10 cellular contexts compared by ENCODE assay signal in the genomic region with DNA sequence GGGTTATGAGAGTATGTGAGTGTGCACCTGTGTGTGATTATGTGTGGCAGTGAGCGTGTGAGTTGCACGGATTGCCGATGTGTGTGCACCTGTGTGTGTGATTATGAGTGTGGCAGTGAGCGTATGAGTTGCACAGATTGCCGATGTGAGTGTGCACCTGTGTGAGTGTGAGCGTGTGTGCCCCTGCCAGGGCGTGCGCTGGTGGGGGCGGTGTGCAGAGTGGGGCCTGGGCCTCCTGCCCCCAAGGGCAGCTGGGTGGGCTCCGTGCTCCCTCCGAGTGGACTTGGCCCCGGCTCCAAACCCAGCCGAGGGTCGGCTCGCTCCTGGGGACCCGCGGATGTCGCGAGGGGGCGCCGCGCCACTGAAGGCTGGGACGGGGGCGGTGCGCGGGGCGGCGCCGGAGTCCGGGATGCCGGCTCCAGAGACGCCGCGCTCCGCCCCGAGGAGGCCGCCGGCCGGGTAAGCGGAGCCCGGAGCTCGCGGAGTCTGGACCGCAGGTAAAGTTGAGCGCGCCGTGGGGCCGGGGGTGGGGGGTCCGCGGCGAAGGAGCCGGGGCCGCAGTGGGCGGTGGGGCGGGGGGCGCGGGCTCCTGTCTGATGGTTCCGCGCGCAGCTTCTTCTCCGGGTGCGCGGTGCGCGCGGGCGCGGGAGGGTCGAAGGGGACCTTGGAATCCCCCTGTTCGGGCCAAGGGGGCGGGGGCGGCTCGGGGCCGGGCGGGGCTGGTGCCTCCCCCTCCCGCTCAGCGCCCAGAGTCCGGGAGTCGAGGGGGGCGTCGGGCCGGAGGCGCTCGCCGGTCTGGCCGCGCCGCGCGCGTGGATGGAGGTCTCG. TPM values are rescaled to one million over a fixed set of nuclear protein-coding genes. Genes with fewer than 3 reads are reported as not detected.
DNase-seq lines count a peak whose midpoint lies in the region; ATAC-seq and TF ChIP-seq lines count a peak whose summit lies in the region.
"Had no signal": no experiment of that assay in that cellular context is flagged by ENCODE, and none has a peak within 500 bp of the region (broad histone marks: within the 10 kb centered on the region; RNA-seq: fewer than 3 reads in every experiment).

A gene with protein sequence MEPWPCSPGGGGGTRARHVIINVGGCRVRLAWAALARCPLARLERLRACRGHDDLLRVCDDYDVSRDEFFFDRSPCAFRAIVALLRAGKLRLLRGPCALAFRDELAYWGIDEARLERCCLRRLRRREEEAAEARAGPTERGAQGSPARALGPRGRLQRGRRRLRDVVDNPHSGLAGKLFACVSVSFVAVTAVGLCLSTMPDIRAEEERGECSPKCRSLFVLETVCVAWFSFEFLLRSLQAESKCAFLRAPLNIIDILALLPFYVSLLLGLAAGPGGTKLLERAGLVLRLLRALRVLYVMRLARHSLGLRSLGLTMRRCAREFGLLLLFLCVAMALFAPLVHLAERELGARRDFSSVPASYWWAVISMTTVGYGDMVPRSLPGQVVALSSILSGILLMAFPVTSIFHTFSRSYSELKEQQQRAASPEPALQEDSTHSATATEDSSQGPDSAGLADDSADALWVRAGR (plus strand): TSS at position 421 of the 828 bp plus-strand sequence. CDS start 65,730 bp downstream, outside the sequence.

- no peak for TF ChIP-seq POLR2A in esophagus squamous epithelium (IDR thresholded peaks at IDR 0.05)

- H2AFZ ChIP-seq in SK-N-SH (ENCODE audit: low read depth): no peak within 1 kb of the TSS

- peaks cover 74% of the 10 kb centered on the region for H3K27me3 ChIP-seq in SK-N-SH (ENCODE audit: insufficient read depth)
- H3K27me3 ChIP-seq in esophagus squamous epithelium: peaks cover 11 to 68% (median 22%) of the 10 kb centered on the region in 4 donors

- no peaks in the 10 kb centered on the region for H4K20me1 ChIP-seq in SK-N-SH (ENCODE audit: insufficient read depth)

- TF ChIP-seq CTCF in SK-N-SH (IDR thresholded peaks at IDR 0.05) (0 out of 2 replicates have a peak, but pooled peaks have one; percentile 7), esophagus squamous epithelium (IDR thresholded peaks at IDR 0.05) (peak in 2 of 6 experiments; percentile 7 to 16)

- ATAC-seq in GM19397 (IDR thresholded peaks at IDR 0.05; ENCODE audit: unreplicated experiment) (no peak), HG02798 (IDR thresholded peaks at IDR 0.05; ENCODE audit: poor library complexity, unreplicated experiment) (no peak)

- no peak within 1 kb of the TSS for H3K27ac ChIP-seq in SK-N-SH (ENCODE audit: low read depth in 2 of 2, low read length in 1 of 2)
- H3K27ac ChIP-seq in esophagus squamous epithelium: no peak within 1 kb of the TSS

- no peak within 1 kb of the TSS for H3K4me3 ChIP-seq in SK-N-SH (ENCODE audit: low read depth in 2 of 2, low read length in 1 of 2)
- peak within 1 kb of the TSS; percentile 15 to 59 (median 30) for H3K4me3 ChIP-seq in esophagus squamous epithelium

- no peak within 1 kb of the TSS for H3K9ac ChIP-seq in SK-N-SH

- H3K9me2 ChIP-seq in SK-N-SH: no peaks in the 10 kb centered on the region

- TF ChIP-seq EP300 in SK-N-SH (IDR thresholded peaks at IDR 0.05; ENCODE audit: borderline replicate concordance in 1 of 2, low read depth in 1 of 2, low read length in 1 of 2): no peak

- intact Hi-C loops in esophagus squamous epithelium (cut with DNase I): no loop called here
- intact Hi-C loops in posterior vena cava (cut with DNase I): no loop called here

- no peaks in the 10 kb centered on the region for H3F3A ChIP-seq in SK-N-SH (replicated peaks; ENCODE audit: insufficient read depth)

- no peaks in the 10 kb centered on the region for H3K79me2 ChIP-seq in SK-N-SH (ENCODE audit: insufficient read depth)

- H3K36me3 ChIP-seq in SK-N-SH (replicated peaks in 1 of 2; ENCODE audit: control insufficient read depth in 1 of 2, insufficient read depth in 2 of 2, low read length in 1 of 2) (no peaks in the 10 kb centered on the region), esophagus squamous epithelium (no peaks in the 10 kb centered on the region)

- no peak within 1 kb of the TSS for H3K4me2 ChIP-seq in SK-N-SH

- CTCF ChIA-PET in SK-N-SH (lab: Yijun Ruan, JAX): no interaction called here

- WGBS in SK-N-SH (ENCODE audit: low lambda C conversion rate): 1% methylated on average over 6 of the region's 92 CpGs
- 22 to 31% methylated on average over 6 to 7 of the region's 92 CpGs for WGBS in esophagus squamous epithelium, 2 donors

- H3K4me1 ChIP-seq in SK-N-SH (ENCODE audit: control insufficient read depth in 1 of 2, insufficient read depth in 2 of 2, low read depth in 1 of 2, low read length in 1 of 2) (no peaks in the 10 kb centered on the region), esophagus squamous epithelium (peaks cover 12 to 28% (median 20%) of the 10 kb centered on the region in 3 donors)

- POLR2A ChIA-PET in SK-N-SH (lab: Yijun Ruan, JAX): no interaction called here

- TF ChIP-seq RAD21 in SK-N-SH (IDR thresholded peaks at IDR 0.05; ENCODE audit: low read length): peak; percentile 24

- DNase-seq in NCI-H82 (lab: John Stamatoyannopoulos, UW) (peak; percentile 27), NCI-H82 treated with DMSO at 0.1 percent for 48 hours (lab: John Stamatoyannopoulos, UW; ENCODE audit: unreplicated experiment) (no peak), SK-N-SH (peak; percentile 77), esophagus squamous epithelium (lab: John Stamatoyannopoulos, UW) (no peak), posterior vena cava (ENCODE audit: low spot score) (peak; percentile 81)
- DNase-seq in activated CD4-positive, CD25-positive, alpha-beta regulatory T cell (lab: John Stamatoyannopoulos, UW): no peak
- DNase-seq: DND-41 had no signal

- no peaks in the 10 kb centered on the region for H3K9me3 ChIP-seq in SK-N-SH
- no peaks in the 10 kb centered on the region for H3K9me3 ChIP-seq in esophagus squamous epithelium

TF ChIP-seq in SK-N-SH, 30 proteins besides CTCF, POLR2A, EP300 and RAD21 (continues in another document):
- TF ChIP-seq, protein P1, sequence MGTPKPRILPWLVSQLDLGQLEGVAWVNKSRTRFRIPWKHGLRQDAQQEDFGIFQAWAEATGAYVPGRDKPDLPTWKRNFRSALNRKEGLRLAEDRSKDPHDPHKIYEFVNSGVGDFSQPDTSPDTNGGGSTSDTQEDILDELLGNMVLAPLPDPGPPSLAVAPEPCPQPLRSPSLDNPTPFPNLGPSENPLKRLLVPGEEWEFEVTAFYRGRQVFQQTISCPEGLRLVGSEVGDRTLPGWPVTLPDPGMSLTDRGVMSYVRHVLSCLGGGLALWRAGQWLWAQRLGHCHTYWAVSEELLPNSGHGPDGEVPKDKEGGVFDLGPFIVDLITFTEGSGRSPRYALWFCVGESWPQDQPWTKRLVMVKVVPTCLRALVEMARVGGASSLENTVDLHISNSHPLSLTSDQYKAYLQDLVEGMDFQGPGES (IDR thresholded peaks at IDR 0.05; ENCODE audit: low read depth, low read length): no peak
- TF ChIP-seq, protein P2, sequence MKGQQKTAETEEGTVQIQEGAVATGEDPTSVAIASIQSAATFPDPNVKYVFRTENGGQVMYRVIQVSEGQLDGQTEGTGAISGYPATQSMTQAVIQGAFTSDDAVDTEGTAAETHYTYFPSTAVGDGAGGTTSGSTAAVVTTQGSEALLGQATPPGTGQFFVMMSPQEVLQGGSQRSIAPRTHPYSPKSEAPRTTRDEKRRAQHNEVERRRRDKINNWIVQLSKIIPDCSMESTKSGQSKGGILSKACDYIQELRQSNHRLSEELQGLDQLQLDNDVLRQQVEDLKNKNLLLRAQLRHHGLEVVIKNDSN (IDR thresholded peaks at IDR 0.05; ENCODE audit: borderline replicate concordance, low read depth): no peak
- TF ChIP-seq TEAD4 (IDR thresholded peaks at IDR 0.05; ENCODE audit: borderline replicate concordance, insufficient read depth): no peak
- TF ChIP-seq GATA2 (CRISPR knock-in tag; IDR thresholded peaks at IDR 0.05): no peak
- TF ChIP-seq FOXM1 (IDR thresholded peaks at IDR 0.05; ENCODE audit: low read depth): no peak
- TF ChIP-seq TCF12 (IDR thresholded peaks at IDR 0.05): no peak
- TF ChIP-seq NFIC (IDR thresholded peaks at IDR 0.05; ENCODE audit: borderline replicate concordance): no peak
- TF ChIP-seq, protein P3, sequence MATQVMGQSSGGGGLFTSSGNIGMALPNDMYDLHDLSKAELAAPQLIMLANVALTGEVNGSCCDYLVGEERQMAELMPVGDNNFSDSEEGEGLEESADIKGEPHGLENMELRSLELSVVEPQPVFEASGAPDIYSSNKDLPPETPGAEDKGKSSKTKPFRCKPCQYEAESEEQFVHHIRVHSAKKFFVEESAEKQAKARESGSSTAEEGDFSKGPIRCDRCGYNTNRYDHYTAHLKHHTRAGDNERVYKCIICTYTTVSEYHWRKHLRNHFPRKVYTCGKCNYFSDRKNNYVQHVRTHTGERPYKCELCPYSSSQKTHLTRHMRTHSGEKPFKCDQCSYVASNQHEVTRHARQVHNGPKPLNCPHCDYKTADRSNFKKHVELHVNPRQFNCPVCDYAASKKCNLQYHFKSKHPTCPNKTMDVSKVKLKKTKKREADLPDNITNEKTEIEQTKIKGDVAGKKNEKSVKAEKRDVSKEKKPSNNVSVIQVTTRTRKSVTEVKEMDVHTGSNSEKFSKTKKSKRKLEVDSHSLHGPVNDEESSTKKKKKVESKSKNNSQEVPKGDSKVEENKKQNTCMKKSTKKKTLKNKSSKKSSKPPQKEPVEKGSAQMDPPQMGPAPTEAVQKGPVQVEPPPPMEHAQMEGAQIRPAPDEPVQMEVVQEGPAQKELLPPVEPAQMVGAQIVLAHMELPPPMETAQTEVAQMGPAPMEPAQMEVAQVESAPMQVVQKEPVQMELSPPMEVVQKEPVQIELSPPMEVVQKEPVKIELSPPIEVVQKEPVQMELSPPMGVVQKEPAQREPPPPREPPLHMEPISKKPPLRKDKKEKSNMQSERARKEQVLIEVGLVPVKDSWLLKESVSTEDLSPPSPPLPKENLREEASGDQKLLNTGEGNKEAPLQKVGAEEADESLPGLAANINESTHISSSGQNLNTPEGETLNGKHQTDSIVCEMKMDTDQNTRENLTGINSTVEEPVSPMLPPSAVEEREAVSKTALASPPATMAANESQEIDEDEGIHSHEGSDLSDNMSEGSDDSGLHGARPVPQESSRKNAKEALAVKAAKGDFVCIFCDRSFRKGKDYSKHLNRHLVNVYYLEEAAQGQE (IDR thresholded peaks at IDR 0.05; ENCODE audit: low read depth, low read length): no peak
- TF ChIP-seq TAF1 (IDR thresholded peaks at IDR 0.05; ENCODE audit: borderline replicate concordance, low read depth, low read length): no peak

RNA-seq across cellular contexts. Expression of the gene that starts here (rescaled TPM):
- not detected in 2 replicates for polyA plus RNA-seq in SK-N-SH (2012; rRNA removed)
- not detected in 2 replicates for polyA plus RNA-seq in SK-N-SH (2012; cell fraction: cytosol; rRNA removed)
- polyA plus RNA-seq in SK-N-SH (2012; cell fraction: nucleus; rRNA removed): not detected in 2 replicates
- under 1 TPM in 1 of 4 donors, not detected in 3; 0.19 TPM for total RNA-seq in esophagus squamous epithelium
- total RNA-seq in posterior vena cava: under 1 TPM; 0.38 to 0.56 TPM
- total RNA-seq: T-helper 1 cell treated with Interleukin-12 subunit alpha and Interleukin-12 subunit beta and Interleukin-4 antibody, amounts not matched to agents 30 ng/mL and 1 ng/mL, for 36 hours had no signal

Comparison
In these comparisons a context has a peak if more than half of its experiments do, and no peak if none do; other contexts are left out.
1. Peak in DNase-seq in SK-N-SH; RNA of the gene not detected or under 1 TPM.
2. Peak in DNase-seq in posterior vena cava; RNA of the gene not detected or under 1 TPM.
3. H3K4me3 ChIP-seq: peak in esophagus squamous epithelium (4 of 4); none in SK-N-SH (0 of 2).